Comparison of ENCODE assay signal across 8 cellular contexts in genomic region chr13:45464141-45464686, GRCh38. TPM values are rescaled to one million over a fixed set of nuclear protein-coding genes. Genes with fewer than 3 reads are reported as not detected.
DNase-seq lines count a peak whose midpoint lies in the region; ATAC-seq and TF ChIP-seq lines count a peak whose summit lies in the region.

No MANE protein-coding gene starts in this region.

- TF ChIP-seq CTCF in H9 (conservative IDR thresholded peaks at IDR 0.05) (no peak; the same call in 2 of the 3 replicates), right atrium auricular region (IDR thresholded peaks at IDR 0.05) (no peak)
- TF ChIP-seq CTCF in activated CD8-positive, alpha-beta T cell treated with anti-CD3 and anti-CD28 coated beads for 36 hours (IDR thresholded peaks at IDR 0.05), result peak; percentile 70

- H3K9me3 Mint-ChIP-seq in H9, result no peaks in the 10 kb centered on the region; a peak in 1 of 5 replicates
- no peaks in the 10 kb centered on the region for H3K9me3 Mint-ChIP-seq in activated CD8-positive, alpha-beta T cell treated with anti-CD3 and anti-CD28 coated beads for 36 hours

- H3K79me1 ChIP-seq in H9 (ENCODE audit: insufficient read depth, low read depth, low read length, poor library complexity, severe bottlenecking), result peaks cover 3% of the 10 kb centered on the region

- peak overlapping the region; percentile 77 to 98 (median 98); a peak in 6 of 7 replicates for H3K27ac Mint-ChIP-seq in H9
- peak overlapping the region; percentile 95 for H3K27ac Mint-ChIP-seq in activated CD8-positive, alpha-beta T cell treated with anti-CD3 and anti-CD28 coated beads for 36 hours

- no peak overlapping the region for H3K56ac ChIP-seq in H9 (ENCODE audit: insufficient read length, low read depth, low read length)

- no peak overlapping the region for H3K18ac ChIP-seq in H9 (ENCODE audit: insufficient read length, low read depth, low read length)

- H2AK5ac ChIP-seq in H9 (ENCODE audit: insufficient read length, low read length), result no peak overlapping the region

- H3K4ac ChIP-seq in H9 (ENCODE audit: low read depth, low read length), result no peak overlapping the region

- no peak overlapping the region for H4K91ac ChIP-seq in H9 (ENCODE audit: insufficient read length, low read depth, low read length)

- no peak overlapping the region for H2AFZ ChIP-seq in H9 (ENCODE audit: low read length)

- peak overlapping the region; percentile 33 for H3K4me2 ChIP-seq in H9 (ENCODE audit: insufficient read depth, insufficient read length, low read length)

- no peaks in the 10 kb centered on the region for H3K9me3 ChIP-seq in H9 (ENCODE audit: control insufficient read depth, low read depth, low read length)
- H3K9me3 ChIP-seq in right atrium auricular region, result no peaks in the 10 kb centered on the region

- POLR2A ChIA-PET in activated CD8-positive, alpha-beta T cell treated with anti-CD3 and anti-CD28 coated beads for 36 hours (lab: Charles Lee), result interaction anchor here (0.5 to 2.1 kb wide), 9 partner anchors 19 to 124 kb away, joined by 3 to 11 read pairs (median 6); partner anchors contain the start of genes SLC25A30 and TPT1

- no peak overlapping the region for H2BK20ac ChIP-seq in H9 (ENCODE audit: low read depth, low read length, poor library complexity, severe bottlenecking)

- no peak for ATAC-seq in activated CD8-positive, alpha-beta T cell treated with anti-CD3 and anti-CD28 coated beads for 36 hours
- no peak for ATAC-seq in GM21360 (IDR thresholded peaks at IDR 0.05; ENCODE audit: unreplicated experiment)
- ATAC-seq in GM21528 (IDR thresholded peaks at IDR 0.05; ENCODE audit: low FRiP score, unreplicated experiment), result no peak
- no peak for ATAC-seq in GM19395 (IDR thresholded peaks at IDR 0.05; ENCODE audit: unreplicated experiment)

- no peak overlapping the region for H3T11ph ChIP-seq in H9 (ENCODE audit: low read length)

- no peak overlapping the region for H3K27ac ChIP-seq in H9 (ENCODE audit: insufficient read length, low read depth, low read length)
- H3K27ac ChIP-seq in right atrium auricular region, result peak overlapping the region; percentile 91 to 97
- H3K27ac ChIP-seq in skin epidermis, result peak overlapping the region in 19 of 21 experiments; percentile 63 to 98 (median 94)

- H4K5ac ChIP-seq in H9 (ENCODE audit: insufficient read length, low read depth, low read length), result no peak overlapping the region

- intact Hi-C loops in activated CD8-positive, alpha-beta T cell treated with anti-CD3 and anti-CD28 coated beads for 36 hours (cut with micrococcal nuclease), result no loop called here

- no CpG with 5 or more reads among the region's 9 CpGs for WGBS in H9 (ENCODE audit: extremely low coverage, insufficient read length, low lambda C conversion rate)

- no peak overlapping the region for H4K8ac ChIP-seq in H9 (replicated peaks; ENCODE audit: insufficient read length, low read depth, low read length)

- no peak overlapping the region for H2BK15ac ChIP-seq in H9 (ENCODE audit: low read depth, low read length)

- H3K23me2 ChIP-seq in H9 (ENCODE audit: insufficient read length, low read depth, low read length, poor library complexity, severe bottlenecking), result no peaks in the 10 kb centered on the region

- no peak overlapping the region for H2BK5ac ChIP-seq in H9 (ENCODE audit: insufficient read length, low read length)

- peaks cover 5% of the 10 kb centered on the region; the same call in 1 of the 2 replicates for H3K79me2 ChIP-seq in H9 (ENCODE audit: insufficient read depth, low read length)

- H3K9ac ChIP-seq in H9 (ENCODE audit: extremely low read depth, insufficient read length, low read length), result no peak overlapping the region

- DNase-seq in H9 (no peak), right atrium auricular region (ENCODE audit: low spot score) (no peak), midbrain (lab: John Stamatoyannopoulos, UW) (no peak)
- DNase-seq in activated CD8-positive, alpha-beta T cell treated with anti-CD3 and anti-CD28 coated beads for 36 hours, result no peak

- peaks cover 0 to 6% (median 2%) of the 10 kb centered on the region in 3 experiments; a peak in 1 of 7 replicates for H3K36me3 Mint-ChIP-seq in H9 (ENCODE audit: insufficient read depth in 1 of 3, low read depth in 3 of 3)
- H3K36me3 Mint-ChIP-seq in activated CD8-positive, alpha-beta T cell treated with anti-CD3 and anti-CD28 coated beads for 36 hours (ENCODE audit: low read depth), result peaks cover 3% of the 10 kb centered on the region

- no peaks in the 10 kb centered on the region for H4K20me1 ChIP-seq in H9 (ENCODE audit: control insufficient read depth, insufficient read depth, insufficient read length)

- CTCF ChIA-PET in activated CD8-positive, alpha-beta T cell treated with anti-CD3 and anti-CD28 coated beads for 36 hours (lab: Charles Lee), result interaction anchor here (1.3 to 3.6 kb wide), 4 partner anchors 10 to 94 kb away, joined by 4 to 14 read pairs (median 6); no protein-coding TSS in a partner anchor

- H3K27me3 ChIP-seq in H9 (ENCODE audit: insufficient read depth, low read length) (no peaks in the 10 kb centered on the region), right atrium auricular region (no peaks in the 10 kb centered on the region)

- peaks cover 35% of the 10 kb centered on the region for H3K27me3 Mint-ChIP-seq in H9 (ENCODE audit: low read depth)
- no peaks in the 10 kb centered on the region for H3K27me3 Mint-ChIP-seq in activated CD8-positive, alpha-beta T cell treated with anti-CD3 and anti-CD28 coated beads for 36 hours

- no peak overlapping the region for H3K23ac ChIP-seq in H9 (ENCODE audit: insufficient read length, low read depth, low read length)

- H2BK12ac ChIP-seq in H9 (ENCODE audit: insufficient read length, low read depth, low read length), result no peak overlapping the region

- H3K4me3 ChIP-seq in right atrium auricular region, result peak overlapping the region; percentile 87 to 97
- peak overlapping the region; percentile 64 to 98 (median 88) for H3K4me3 ChIP-seq in skin epidermis

- no peak overlapping the region for H3K14ac ChIP-seq in H9 (ENCODE audit: insufficient read depth, low read length)

- peak overlapping the region; percentile 95 for H3K4me3 Mint-ChIP-seq in H9
- H3K4me3 Mint-ChIP-seq in activated CD8-positive, alpha-beta T cell treated with anti-CD3 and anti-CD28 coated beads for 36 hours, result peak overlapping the region; percentile 93

- H3K36me3 ChIP-seq in right atrium auricular region, result no peaks in the 10 kb centered on the region

- no peaks in the 10 kb centered on the region for H3K4me1 ChIP-seq in H9 (ENCODE audit: insufficient read depth, low read length)
- H3K4me1 ChIP-seq in right atrium auricular region, result peaks cover 0 to 42% of the 10 kb centered on the region in 2 donors

- no peak overlapping the region for H2BK120ac ChIP-seq in H9 (ENCODE audit: low read depth, low read length, poor library complexity, severe bottlenecking)

- peaks cover 22 to 24% of the 10 kb centered on the region in 2 experiments for H3K4me1 Mint-ChIP-seq in H9
- peaks cover 37% of the 10 kb centered on the region for H3K4me1 Mint-ChIP-seq in activated CD8-positive, alpha-beta T cell treated with anti-CD3 and anti-CD28 coated beads for 36 hours (ENCODE audit: low read depth)

RNA-seq across cellular contexts. Expression of gene COG3, which starts 0.5 kb away (rescaled TPM):
- total RNA-seq in H9 (2021) (15.6 and 16.5 TPM in 2 replicates), right atrium auricular region (10 to 100 TPM; 15.7 to 20.3 TPM)
- total RNA-seq in activated CD8-positive, alpha-beta T cell treated with anti-CD3 and anti-CD28 coated beads for 36 hours, result 10 to 100 TPM; 19.9 to 22.1 TPM

RNA-seq across cellular contexts. Expression of gene SLC25A30, which starts 46.0 kb away (rescaled TPM):
- total RNA-seq in H9 (2021), result 5.4 and 6.3 TPM in 2 replicates
- total RNA-seq in activated CD8-positive, alpha-beta T cell treated with anti-CD3 and anti-CD28 coated beads for 36 hours, result 10 to 100 TPM; 18.9 to 21.2 TPM
- total RNA-seq in right atrium auricular region, result 10 to 100 TPM; 32.6 to 38.4 TPM
